11 cellular contexts compared by ENCODE assay signal in genomic region chr9:708556-709432, GRCh38.
DNase-seq lines count a peak whose midpoint lies in the region; ATAC-seq, FAIRE-seq and TF ChIP-seq lines count a peak whose summit lies in the region.
"Had no signal": no experiment of that assay in that cellular context is flagged by ENCODE, and none has a peak within 500 bp of the region (broad histone marks: within the 10 kb centered on the region; RNA-seq: fewer than 3 reads in every experiment).

No MANE protein-coding gene starts in this region.

- TF ChIP-seq CTCF in AG04450 (IDR thresholded peaks at IDR 0.05; ENCODE audit: low read depth, low read length): no peak
- no peak for TF ChIP-seq CTCF in epithelial cell of esophagus (IDR thresholded peaks at IDR 0.05; ENCODE audit: insufficient read depth, low read depth, low read length, missing control alignments)

- FAIRE-seq in RCC 7860 (lab: Jason Lieb, UNC): no peak
- FAIRE-seq: TTC549 had no signal

- POLR2A ChIA-PET in AG04450 (lab: Yijun Ruan, JAX): no interaction called here

- CTCF ChIA-PET in AG04450 (lab: Charles Lee): interaction anchor here (1.3 to 1.8 kb wide), 2 partner anchors 11 to 96 kb away, joined by 3 read pairs; no protein-coding TSS in a partner anchor

- no peaks in the 10 kb centered on the region; the same call in 1 of the 2 replicates for H3K9me3 ChIP-seq in AG04450 (ENCODE audit: control insufficient read depth, insufficient read depth, low read length)

- H3K4me1 Mint-ChIP-seq in naive B cell: peaks cover 8 to 32% (median 23%) of the 10 kb centered on the region in 3 donors
- H3K4me1 Mint-ChIP-seq in activated T-cell treated with anti-CD3 and anti-CD28 coated beads, Interleukin-2, amount 50 U/mL, for 72 hours (ENCODE audit: low read depth): peaks cover 12% of the 10 kb centered on the region

- DNase-seq in AG04450 (ENCODE audit: low read depth, low spot score): no peak
- DNase-seq in RCC 7860 (ENCODE audit: low spot score): peak; percentile 3
- no peak for DNase-seq in epithelial cell of esophagus (ENCODE audit: low read depth)
- no peak for DNase-seq in naive B cell
- no peak for DNase-seq in activated T-cell treated with anti-CD3 and anti-CD28 coated beads, Interleukin-2, amount 50 U/mL, for 72 hours
- no peak for DNase-seq in NCI-H2107 (lab: John Stamatoyannopoulos, UW)
- DNase-seq: DMS79 had no signal

- no peak overlapping the region for H3K27ac Mint-ChIP-seq in naive B cell
- H3K27ac Mint-ChIP-seq in activated T-cell treated with anti-CD3 and anti-CD28 coated beads, Interleukin-2, amount 50 U/mL, for 72 hours: no peak overlapping the region

- H3K4me3 ChIP-seq in AG04450 (ENCODE audit: low read depth, low read length) (peak overlapping the region; percentile 56), epithelial cell of esophagus (ENCODE audit: low read length) (peak overlapping the region; percentile 28)

- H3K36me3 Mint-ChIP-seq in naive B cell: peaks cover 0 to 8% of the 10 kb centered on the region in 2 donors
- no peaks in the 10 kb centered on the region for H3K36me3 Mint-ChIP-seq in activated T-cell treated with anti-CD3 and anti-CD28 coated beads, Interleukin-2, amount 50 U/mL, for 72 hours (ENCODE audit: insufficient read depth in 2 of 2)

- H3K27ac ChIP-seq in AG04450 (ENCODE audit: low read depth, low read length): no peak overlapping the region

- ATAC-seq in naive B cell (ENCODE audit: low read depth in 2 of 2): no peak
- ATAC-seq in HG03469 (IDR thresholded peaks at IDR 0.05; ENCODE audit: unreplicated experiment): no peak
- no peak for ATAC-seq in activated T-cell treated with anti-CD3 and anti-CD28 coated beads, Interleukin-2, amount 50 U/mL, for 72 hours (replicated peaks in 1 of 2)
- no peak for ATAC-seq in GM21529 (IDR thresholded peaks at IDR 0.05; ENCODE audit: unreplicated experiment)
- ATAC-seq: esophagus mucosa had no signal

- H3K27me3 ChIP-seq in AG04450 (ENCODE audit: control insufficient read depth, insufficient read depth, low read length): no peaks in the 10 kb centered on the region

- H3K27me3 Mint-ChIP-seq in naive B cell: peaks cover 22 to 44% (median 33%) of the 10 kb centered on the region in 3 donors
- peaks cover 12% of the 10 kb centered on the region for H3K27me3 Mint-ChIP-seq in activated T-cell treated with anti-CD3 and anti-CD28 coated beads, Interleukin-2, amount 50 U/mL, for 72 hours (ENCODE audit: low read depth)

- no peaks in the 10 kb centered on the region for H3K9me3 Mint-ChIP-seq in naive B cell
- no peaks in the 10 kb centered on the region for H3K9me3 Mint-ChIP-seq in activated T-cell treated with anti-CD3 and anti-CD28 coated beads, Interleukin-2, amount 50 U/mL, for 72 hours

- H3K4me3 Mint-ChIP-seq in naive B cell: peak overlapping the region in 6 of 8 donors; percentile 13 to 67 (median 44)
- peak overlapping the region in 1 of 2 donors; percentile 24 for H3K4me3 Mint-ChIP-seq in activated T-cell treated with anti-CD3 and anti-CD28 coated beads, Interleukin-2, amount 50 U/mL, for 72 hours
